In genomic region chr1:151510020-151510405, GRCh38 we compare ENCODE assay signal across 11 cellular contexts. TPM values are rescaled to one million over a fixed set of nuclear protein-coding genes. Genes with fewer than 3 reads are reported as not detected.
DNase-seq lines count a peak whose midpoint lies in the region; ATAC-seq and TF ChIP-seq lines count a peak whose summit lies in the region.
"Had no signal": no experiment of that assay in that cellular context is flagged by ENCODE, and none has a peak within 500 bp of the region (broad histone marks: within the 10 kb centered on the region; RNA-seq: fewer than 3 reads in every experiment).

No MANE protein-coding gene starts in this region.

- no peaks in the 10 kb centered on the region for H3K36me3 ChIP-seq in Peyer's patch
- H3K36me3 ChIP-seq: upper lobe of left lung had no signal

- H3K4me3 ChIP-seq in Peyer's patch (peak overlapping the region in 2 of 4 donors; percentile 75 to 86), iPS-18c (ENCODE audit: insufficient read depth, low read depth, low read length) (peak overlapping the region; percentile 56)

- POLR2A ChIA-PET in activated CD4-positive, alpha-beta T cell treated with anti-CD3 and anti-CD28 coated beads for 36 hours (lab: Charles Lee) = no interaction called here
- POLR2A ChIA-PET in GM10248 (lab: Yijun Ruan, JAX) = no interaction called here

- no peak for DNase-seq in activated CD4-positive, alpha-beta T cell treated with anti-CD3 and anti-CD28 coated beads for 36 hours
- no peak for DNase-seq in activated CD4-positive, alpha-beta T cell treated with anti-CD3 and anti-CD28 coated beads, Interleukin-2, amount 50 U/mL, for 4 hours
- DNase-seq in Peyer's patch (peak in 2 of 3 donors; percentile 70 to 82), retina (peak; percentile 28), GM10248 (ENCODE audit: extremely low spot score) (no peak), NCI-H1417 treated with DMSO at 0.1 percent for 48 hours (lab: John Stamatoyannopoulos, UW) (no peak)
- DNase-seq: left cardiac atrium, Right ventricle myocardium superior, upper lobe of left lung had no signal

- TF ChIP-seq POLR2A in Peyer's patch (IDR thresholded peaks at IDR 0.05) = peak; percentile 34 to 61

- no peaks in the 10 kb centered on the region for H3K27me3 ChIP-seq in Peyer's patch
- H3K27me3 ChIP-seq: upper lobe of left lung had no signal

- peaks cover 0 to 10% (median 5%) of the 10 kb centered on the region in 4 donors for H3K4me1 ChIP-seq in Peyer's patch

- peak overlapping the region; percentile 80 for H3K4me3 Mint-ChIP-seq in activated CD4-positive, alpha-beta T cell treated with anti-CD3 and anti-CD28 coated beads for 36 hours

- ATAC-seq in activated CD4-positive, alpha-beta T cell treated with anti-CD3 and anti-CD28 coated beads for 36 hours = no peak
- no peak for ATAC-seq in GM18867 (IDR thresholded peaks at IDR 0.05; ENCODE audit: unreplicated experiment)
- ATAC-seq: left cardiac atrium had no signal

- H3K4me1 Mint-ChIP-seq in activated CD4-positive, alpha-beta T cell treated with anti-CD3 and anti-CD28 coated beads for 36 hours = peaks cover 23% of the 10 kb centered on the region

- H3K27ac ChIP-seq in Peyer's patch = peak overlapping the region in 3 of 4 donors; percentile 73 to 95 (median 95)

- no peak for TF ChIP-seq CTCF in Peyer's patch (IDR thresholded peaks at IDR 0.05)
- TF ChIP-seq CTCF in GM10248 (IDR thresholded peaks at IDR 0.05; ENCODE audit: control extremely low read depth, extremely low read depth, low read depth, missing control alignments) = no peak

- intact Hi-C loops in activated CD4-positive, alpha-beta T cell treated with anti-CD3 and anti-CD28 coated beads for 36 hours (cut with DNase I, micrococcal nuclease) = loop anchor here in 1 of 2 experiments (5.0 kb wide), 1 partner anchor 68 kb away; no protein-coding TSS in a partner anchor

- no peaks in the 10 kb centered on the region for H3K36me3 Mint-ChIP-seq in activated CD4-positive, alpha-beta T cell treated with anti-CD3 and anti-CD28 coated beads for 36 hours (ENCODE audit: low read depth)

- H3K27me3 Mint-ChIP-seq in activated CD4-positive, alpha-beta T cell treated with anti-CD3 and anti-CD28 coated beads for 36 hours = no peaks in the 10 kb centered on the region

- CTCF ChIA-PET in activated CD4-positive, alpha-beta T cell treated with anti-CD3 and anti-CD28 coated beads for 36 hours (lab: Charles Lee) = interaction anchor here (0.6 to 2.2 kb wide), 7 partner anchors 10 to 225 kb away, joined by 3 to 7 read pairs (median 3); partner anchors contain the start of gene TUFT1
- CTCF ChIA-PET in GM10248 (lab: Yijun Ruan, JAX) = interaction anchor here (1.4 to 2.1 kb wide), 3 partner anchors 16 to 30 kb away, joined by 3 to 6 read pairs (median 5); no protein-coding TSS in a partner anchor

- H3K9me3 ChIP-seq in Peyer's patch (no peaks in the 10 kb centered on the region), iPS-18c (ENCODE audit: control insufficient read depth, insufficient read depth, low read length) (no peaks in the 10 kb centered on the region)
- H3K9me3 ChIP-seq: upper lobe of left lung had no signal

- no peaks in the 10 kb centered on the region for H3K9me3 Mint-ChIP-seq in activated CD4-positive, alpha-beta T cell treated with anti-CD3 and anti-CD28 coated beads for 36 hours (ENCODE audit: low read depth)

- H3K27ac Mint-ChIP-seq in activated CD4-positive, alpha-beta T cell treated with anti-CD3 and anti-CD28 coated beads for 36 hours = no peak overlapping the region

RNA-seq across cellular contexts. Expression of gene CGN, which starts 1.2 kb away (rescaled TPM):
- 1 to 10 TPM in 1 of 2 experiments, under 1 TPM in 1; 0.67 to 1.4 TPM for total RNA-seq in activated CD4-positive, alpha-beta T cell treated with anti-CD3 and anti-CD28 coated beads for 36 hours
- total RNA-seq in Peyer's patch = 100 to 1,000 TPM in 3 of 4 donors, 10 to 100 TPM in 1; 34.7 to 180 (median 160) TPM

RNA-seq across cellular contexts. Expression of gene TUFT1, which starts 30.1 kb away (rescaled TPM):
- 1 to 10 TPM; 3.2 TPM for total RNA-seq in activated CD4-positive, alpha-beta T cell treated with anti-CD3 and anti-CD28 coated beads for 36 hours
- 10 to 100 TPM; 12.4 to 23.4 (median 19.3) TPM for total RNA-seq in Peyer's patch

RNA-seq across cellular contexts. Expression of gene POGZ, which starts 50.7 kb away (rescaled TPM):
- total RNA-seq in activated CD4-positive, alpha-beta T cell treated with anti-CD3 and anti-CD28 coated beads for 36 hours = 100 to 1,000 TPM in 1 of 2 experiments, 10 to 100 TPM in 1; 81.3 to 104 TPM
- total RNA-seq in Peyer's patch = 10 to 100 TPM; 49.5 to 91.3 (median 52.6) TPM

Comparison
In these comparisons a context has a peak if more than half of its experiments do, and no peak if none do; other contexts are left out.
1. DNase-seq: peak in Peyer's patch (2 of 3) and retina (single experiment); none in activated CD4-positive, alpha-beta T cell treated with anti-CD3 and anti-CD28 coated beads for 36 hours (single experiment), activated CD4-positive, alpha-beta T cell treated with anti-CD3 and anti-CD28 coated beads, Interleukin-2, amount 50 U/mL, for 4 hours (0 of 2), GM10248 (single experiment) and NCI-H1417 treated with DMSO at 0.1 percent for 48 hours (single experiment).
2. RNA of gene CGN, which starts 1.2 kb away (total RNA-seq): 34.7 to 180 TPM in Peyer's patch; 0.67 to 1.4 TPM in activated CD4-positive, alpha-beta T cell treated with anti-CD3 and anti-CD28 coated beads for 36 hours; every median in the first group is over 10 times any median in the second.